ENCODE assay signal across 1 cellular context in genomic region chr14:72573725-72574426, GRCh38.
TF ChIP-seq lines count a peak whose summit lies in the region.

No MANE protein-coding gene starts in this region.

TF ChIP-seq in GM23338, 12 proteins besides CTCF, POLR2A, EP300 and RAD21 (continued from another document):
- no peak for TF ChIP-seq ZNF462 (CRISPR knock-in tag; IDR thresholded peaks at IDR 0.05)
- TF ChIP-seq EZH2 (IDR thresholded peaks at IDR 0.05; ENCODE audit: low read depth, unreplicated experiment), result no peak
- TF ChIP-seq REST (IDR thresholded peaks at IDR 0.05; ENCODE audit: unreplicated experiment), result no peak
- no peak for TF ChIP-seq EZH2phosphoT487 (IDR thresholded peaks at IDR 0.05; ENCODE audit: unreplicated experiment)
